In genomic region chr20:53706008-53706481, GRCh38 we compare ENCODE assay signal across 11 cellular contexts.
DNase-seq lines count a peak whose midpoint lies in the region; ATAC-seq, FAIRE-seq and TF ChIP-seq lines count a peak whose summit lies in the region.
"Had no signal": no experiment of that assay in that cellular context is flagged by ENCODE, and none has a peak within 500 bp of the region (broad histone marks: within the 10 kb centered on the region; RNA-seq: fewer than 3 reads in every experiment).

No MANE protein-coding gene starts in this region.

- H3K4me2 ChIP-seq in H1 (ENCODE audit: insufficient read depth in 1 of 2, low read depth in 2 of 2, low read length in 2 of 2), result no peak overlapping the region

- 94% methylated on average over 2 of the region's 2 CpGs; no CpG with 5 or more reads in 1 of the 2 experiments for WGBS in H1 (ENCODE audit: extremely low coverage in 1 of 2, insufficient coverage in 1 of 2, insufficient read length in 1 of 2, insufficient replicate concordance in 2 of 2, low coverage in 1 of 2, low lambda C conversion rate in 2 of 2, missing lambda C conversion rate in 1 of 2), 2 experiments

- no peak overlapping the region for H4K5ac ChIP-seq in H1 (ENCODE audit: insufficient read length, low read depth, low read length)

- H3K23ac ChIP-seq in H1 (ENCODE audit: insufficient read length), result no peak overlapping the region

- H2BK15ac ChIP-seq in H1 (ENCODE audit: low read length), result no peak overlapping the region

- H3K4me3 ChIP-seq in H1 (ENCODE audit: extremely low read depth in 1 of 4, insufficient read depth in 2 of 4, low read depth in 3 of 4, low read length in 4 of 4), result no peak overlapping the region
- H3K4me3 ChIP-seq: left lung, thoracic aorta had no signal

- H3K9me3 ChIP-seq in H1 (ENCODE audit: insufficient read depth in 2 of 2, low read depth in 1 of 2, low read length in 1 of 2), result no peaks in the 10 kb centered on the region
- H3K9me3 ChIP-seq: left lung, thoracic aorta had no signal

- CTCF ChIA-PET in H1 (lab: Charles Lee; ENCODE audit: partially characterized antibody), result interaction anchor here (1.0 to 1.5 kb wide), 2 partner anchors 9 to 209 kb away, joined by 3 read pairs; no protein-coding TSS in a partner anchor

- TF ChIP-seq POLR2A in H1 (IDR thresholded peaks at IDR 0.05; ENCODE audit: control extremely low read depth in 1 of 2, low read depth in 2 of 2, low read length in 2 of 2), result no peak
- TF ChIP-seq POLR2A in erythroblast (IDR thresholded peaks at IDR 0.05; ENCODE audit: low read length), result no peak

- no peak overlapping the region for H3K4ac ChIP-seq in H1 (replicated peaks; ENCODE audit: insufficient read length, low read depth, low read length)

- no peak for ATAC-seq in HG02885 (IDR thresholded peaks at IDR 0.05; ENCODE audit: poor library complexity, unreplicated experiment)
- ATAC-seq: left lung had no signal

- H4K8ac ChIP-seq in H1 (ENCODE audit: extremely low read depth, insufficient read depth, low read length), result no peak overlapping the region

- FAIRE-seq in G401.6 (lab: Jason Lieb, UNC), result peak; percentile 66
- FAIRE-seq in RCC 7860 (lab: Jason Lieb, UNC), result peak; percentile 45
- no peak for FAIRE-seq in H1 (lab: Jason Lieb, UNC)

- no peak overlapping the region for H4K91ac ChIP-seq in H1 (replicated peaks; ENCODE audit: insufficient read length, low read length)

- H3K14ac ChIP-seq in H1 (ENCODE audit: insufficient read length), result no peak overlapping the region

- no peak overlapping the region for H2BK12ac ChIP-seq in H1 (ENCODE audit: low read depth, low read length)

- no peak overlapping the region for H2BK120ac ChIP-seq in H1 (replicated peaks; ENCODE audit: low read depth, low read length)

- H4K20me1 ChIP-seq in H1 (replicated peaks in 1 of 2; ENCODE audit: control insufficient read depth in 1 of 2, insufficient read depth in 2 of 2, low read length in 2 of 2), result no peaks in the 10 kb centered on the region

- no peaks in the 10 kb centered on the region for H3K79me1 ChIP-seq in H1 (ENCODE audit: low read depth, low read length)

- DNase-seq in RCC 7860 (ENCODE audit: low spot score) (peak; percentile 54), H1 (ENCODE audit: low read depth in 1 of 2, low spot score in 2 of 2) (no peak), renal cortical epithelial cell (ENCODE audit: low read depth) (peak; percentile 81), NCI-H1436 (lab: John Stamatoyannopoulos, UW) (no peak), anterior cingulate cortex (lab: John Stamatoyannopoulos, UW) (no peak), erythroblast (lab: John Stamatoyannopoulos, UW) (no peak)
- DNase-seq: left lung, NCI-H1048 had no signal

- TF ChIP-seq CTCF in H1 (IDR thresholded peaks at IDR 0.05; ENCODE audit: control extremely low read depth in 1 of 3, insufficient read depth in 1 of 3, low read depth in 1 of 3, low read length in 3 of 3), result no peak

- POLR2A ChIA-PET in H1 (lab: Charles Lee; ENCODE audit: partially characterized antibody), result interaction anchor here (0.6 to 1.0 kb wide), 2 partner anchors 8 to 233 kb away, joined by 3 to 4 read pairs; no protein-coding TSS in a partner anchor

- H3K27ac ChIP-seq in H1 (ENCODE audit: low read depth, low read length), result no peak overlapping the region
- H3K27ac ChIP-seq: left lung, thoracic aorta had no signal

- H3K4me1 ChIP-seq in H1 (replicated peaks in 1 of 4; ENCODE audit: control insufficient read depth in 3 of 4, insufficient read depth in 4 of 4, low read length in 3 of 4), result peaks cover 0 to 7% (median under 1%) of the 10 kb centered on the region in 4 experiments; a peak in 4 of 7 replicates

- no peaks in the 10 kb centered on the region for H3K27me3 ChIP-seq in H1 (replicated peaks in 1 of 4; ENCODE audit: control insufficient read depth in 3 of 4, extremely low read depth in 1 of 4, insufficient read depth in 3 of 4, low read length in 3 of 4)
- H3K27me3 ChIP-seq: left lung had no signal

- peaks cover 3% of the 10 kb centered on the region for H3K23me2 ChIP-seq in H1 (ENCODE audit: low read depth, low read length)

- H2BK5ac ChIP-seq in H1 (ENCODE audit: low read depth, low read length), result no peak overlapping the region

- H2BK20ac ChIP-seq in H1 (ENCODE audit: low read length), result no peak overlapping the region

- no peak for TF ChIP-seq RAD21 in H1 (IDR thresholded peaks at IDR 0.05 in 1 of 2, conservative IDR thresholded peaks at IDR 0.05 in 1 of 2; ENCODE audit: low read depth in 2 of 2, low read length in 2 of 2)

- no peaks in the 10 kb centered on the region for H3K36me3 ChIP-seq in H1 (ENCODE audit: control insufficient read depth in 2 of 4, insufficient read depth in 4 of 4, low read length in 3 of 4)
- H3K36me3 ChIP-seq: left lung, thoracic aorta had no signal

- H3K79me2 ChIP-seq in H1 (ENCODE audit: control insufficient read depth in 1 of 2, insufficient read depth in 2 of 2, low read length in 2 of 2), result no peaks in the 10 kb centered on the region

- H3K9ac ChIP-seq in H1 (replicated peaks in 1 of 4; ENCODE audit: extremely low read depth in 1 of 4, low read depth in 3 of 4, low read length in 3 of 4), result no peak overlapping the region

- no peak overlapping the region for H3K56ac ChIP-seq in H1 (replicated peaks; ENCODE audit: insufficient read length, low read depth, low read length)

- no peak overlapping the region for H2AK5ac ChIP-seq in H1 (ENCODE audit: low read depth, low read length)

- H2AFZ ChIP-seq in H1 (ENCODE audit: low read length), result 0 out of 2 replicates have a peak overlapping the region, but pooled peaks have one; percentile 14

- no peak for TF ChIP-seq EP300 in H1 (IDR thresholded peaks at IDR 0.05; ENCODE audit: borderline replicate concordance in 1 of 2, low read depth in 2 of 2, low read length in 2 of 2)

- no peak overlapping the region for H3K18ac ChIP-seq in H1 (ENCODE audit: extremely low read depth, low read length)

TF ChIP-seq in H1, 55 proteins besides CTCF, POLR2A, EP300 and RAD21:
- TF ChIP-seq SIX5 (IDR thresholded peaks at IDR 0.05; ENCODE audit: low read depth, low read length) (no peak), POLR2AphosphoS5 (IDR thresholded peaks at IDR 0.05; ENCODE audit: low read depth, low read length) (no peak), RBBP5 (IDR thresholded peaks at IDR 0.05; ENCODE audit: borderline replicate concordance, low read depth, low read length) (no peak), SIN3A (conservative IDR thresholded peaks at IDR 0.05 in 1 of 2, IDR thresholded peaks at IDR 0.05 in 1 of 2; ENCODE audit: low read depth in 1 of 2, low read length in 2 of 2) (no peak), GTF2F1 (IDR thresholded peaks at IDR 0.05; ENCODE audit: borderline replicate concordance, low read depth, low read length) (no peak), TAF1 (IDR thresholded peaks at IDR 0.05; ENCODE audit: low read depth, low read length) (no peak), KDM1A (IDR thresholded peaks at IDR 0.05; ENCODE audit: borderline replicate concordance, low read length) (no peak), BCL11A (IDR thresholded peaks at IDR 0.05; ENCODE audit: low read depth in 2 of 2, low read length in 2 of 2) (no peak), CBX8 (IDR thresholded peaks at IDR 0.05; ENCODE audit: borderline replicate concordance, low read depth, low read length) (no peak), TBP (IDR thresholded peaks at IDR 0.05; ENCODE audit: low read depth, low read length) (no peak), NRF1 (IDR thresholded peaks at IDR 0.05; ENCODE audit: low read depth, low read length) (no peak), GABPA (IDR thresholded peaks at IDR 0.05; ENCODE audit: borderline replicate concordance, insufficient read depth, low read length) (no peak), JUND (IDR thresholded peaks at IDR 0.05; ENCODE audit: low read length) (no peak), SP4 (IDR thresholded peaks at IDR 0.05; ENCODE audit: low read length) (no peak), RFX5 (IDR thresholded peaks at IDR 0.05; ENCODE audit: borderline replicate concordance, low read depth, low read length) (no peak), CHD2 (IDR thresholded peaks at IDR 0.05; ENCODE audit: low read length) (no peak)
- TF ChIP-seq, protein P1, sequence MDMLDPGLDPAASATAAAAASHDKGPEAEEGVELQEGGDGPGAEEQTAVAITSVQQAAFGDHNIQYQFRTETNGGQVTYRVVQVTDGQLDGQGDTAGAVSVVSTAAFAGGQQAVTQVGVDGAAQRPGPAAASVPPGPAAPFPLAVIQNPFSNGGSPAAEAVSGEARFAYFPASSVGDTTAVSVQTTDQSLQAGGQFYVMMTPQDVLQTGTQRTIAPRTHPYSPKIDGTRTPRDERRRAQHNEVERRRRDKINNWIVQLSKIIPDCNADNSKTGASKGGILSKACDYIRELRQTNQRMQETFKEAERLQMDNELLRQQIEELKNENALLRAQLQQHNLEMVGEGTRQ (IDR thresholded peaks at IDR 0.05; ENCODE audit: low read length), result no peak

Comparison
In these comparisons a context has a peak if more than half of its experiments do, and no peak if none do; other contexts are left out.
1. DNase-seq: peak in RCC 7860 (single experiment) and renal cortical epithelial cell (single experiment); none in H1 (0 of 2), NCI-H1436 (single experiment), anterior cingulate cortex (0 of 58) and erythroblast (0 of 2).